8 cellular contexts compared by ENCODE assay signal in the genomic region with DNA sequence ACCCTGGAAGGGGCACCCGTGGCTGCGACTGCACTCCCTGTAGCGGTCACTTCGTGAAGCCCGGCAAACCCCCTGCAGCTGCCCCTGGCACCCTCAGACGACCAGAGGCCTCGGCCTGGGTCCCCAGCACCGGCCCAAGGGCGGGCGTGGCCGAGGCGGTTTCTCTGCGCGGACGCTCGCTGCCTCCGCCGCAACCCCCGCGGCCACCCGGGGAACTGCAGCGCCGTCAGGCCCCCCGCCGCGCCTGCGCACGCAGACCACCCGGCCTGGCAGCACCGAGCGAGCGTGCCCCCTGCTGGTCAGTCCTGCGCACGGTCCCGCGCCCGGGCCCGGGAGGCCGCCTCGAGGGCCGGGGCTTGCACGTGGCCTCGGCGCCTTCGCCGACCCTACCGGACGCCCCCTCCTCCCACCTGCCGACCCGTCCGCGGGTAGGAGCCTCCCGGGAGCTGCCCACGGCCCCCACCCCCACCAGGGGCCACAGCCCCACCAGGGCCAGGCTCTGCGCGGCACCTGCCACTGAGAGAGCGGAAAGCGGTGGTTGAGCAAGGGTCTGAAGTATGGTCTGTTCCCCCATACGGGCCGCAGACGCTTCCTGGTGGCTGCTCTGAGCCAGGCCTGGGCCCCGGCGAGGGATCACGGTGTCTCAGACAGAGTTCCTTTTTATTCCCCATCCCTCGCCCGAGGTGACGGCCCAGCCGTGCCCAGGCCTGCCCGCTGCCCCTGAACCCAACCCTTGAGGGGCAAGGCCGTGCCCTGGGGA. TPM values are rescaled to one million over a fixed set of nuclear protein-coding genes. Genes with fewer than 3 reads are reported as not detected.
DNase-seq lines count a peak whose midpoint lies in the region; ATAC-seq and TF ChIP-seq lines count a peak whose summit lies in the region.

No MANE protein-coding gene starts in this region.

- no peaks in the 10 kb centered on the region for H3K36me3 Mint-ChIP-seq in activated T-helper 1 cell treated with anti-CD3 and anti-CD28 coated beads, Interleukin-12 subunit alpha, Interleukin-12 subunit beta, Interleukin-2, Interleukin-4 antibody, amounts not matched to agents 30 ng/mL and 10 ng/mL and 1 ng/mL, durations not matched to agents 14 hours and 24 hours and 36 hours (ENCODE audit: low read depth)
- H3K36me3 Mint-ChIP-seq in nephron progenitor cell (ENCODE audit: low read depth): no peaks in the 10 kb centered on the region

- no peak overlapping the region for H3K4me3 Mint-ChIP-seq in activated T-helper 1 cell treated with anti-CD3 and anti-CD28 coated beads, Interleukin-12 subunit alpha, Interleukin-12 subunit beta, Interleukin-2, Interleukin-4 antibody, amounts not matched to agents 30 ng/mL and 10 ng/mL and 1 ng/mL, durations not matched to agents 14 hours and 24 hours and 36 hours
- H3K4me3 Mint-ChIP-seq in nephron progenitor cell: peak overlapping the region; percentile 50

- peak; percentile 89 for TF ChIP-seq RAD21 in Ishikawa (IDR thresholded peaks at IDR 0.05; ENCODE audit: low read depth)

- TF ChIP-seq EP300 in Ishikawa (IDR thresholded peaks at IDR 0.05; ENCODE audit: borderline replicate concordance): peak; percentile 51; the same call in 1 of the 2 replicates

- no peaks in the 10 kb centered on the region for H3K36me3 ChIP-seq in Peyer's patch

- no peaks in the 10 kb centered on the region for H3K9me3 ChIP-seq in Peyer's patch

- H3K27me3 Mint-ChIP-seq in activated T-helper 1 cell treated with anti-CD3 and anti-CD28 coated beads, Interleukin-12 subunit alpha, Interleukin-12 subunit beta, Interleukin-2, Interleukin-4 antibody, amounts not matched to agents 30 ng/mL and 10 ng/mL and 1 ng/mL, durations not matched to agents 14 hours and 24 hours and 36 hours (ENCODE audit: insufficient read depth): peaks cover 2% of the 10 kb centered on the region
- H3K27me3 Mint-ChIP-seq in nephron progenitor cell (ENCODE audit: low read depth, poor library complexity): peaks cover 14% of the 10 kb centered on the region

- TF ChIP-seq CTCF in Peyer's patch (IDR thresholded peaks at IDR 0.05) (peak; percentile 99 to 100 (median 100)), fibroblast of the aortic adventitia (IDR thresholded peaks at IDR 0.05; ENCODE audit: insufficient read depth, low read length) (peak; percentile 63), nephron progenitor cell (IDR thresholded peaks at IDR 0.05) (peak; percentile 79)

- no peak overlapping the region for H3K27ac Mint-ChIP-seq in activated T-helper 1 cell treated with anti-CD3 and anti-CD28 coated beads, Interleukin-12 subunit alpha, Interleukin-12 subunit beta, Interleukin-2, Interleukin-4 antibody, amounts not matched to agents 30 ng/mL and 10 ng/mL and 1 ng/mL, durations not matched to agents 14 hours and 24 hours and 36 hours
- H3K27ac Mint-ChIP-seq in nephron progenitor cell: no peak overlapping the region

- intact Hi-C loops in activated T-helper 1 cell treated with anti-CD3 and anti-CD28 coated beads, Interleukin-12 subunit alpha, Interleukin-12 subunit beta, Interleukin-2, Interleukin-4 antibody, amounts not matched to agents 30 ng/mL and 10 ng/mL and 1 ng/mL, durations not matched to agents 14 hours and 24 hours and 36 hours (cut with micrococcal nuclease): loop anchor here (1.0 to 5.0 kb wide), 8 partner anchors 14 to 147 kb away; partner anchors contain the start of genes FAHD1, MSRB1, NDUFB10 and NUBP2

- DNase-seq in DMS153 treated with DMSO at 0.1 percent for 48 hours (lab: John Stamatoyannopoulos, UW; ENCODE audit: unreplicated experiment): peak; percentile 67
- peak; percentile 87 to 94 (median 93) for DNase-seq in Peyer's patch
- DNase-seq in activated T-helper 1 cell treated with anti-CD3 and anti-CD28 coated beads, Interleukin-12 subunit alpha, Interleukin-12 subunit beta, Interleukin-2, Interleukin-4 antibody, amounts not matched to agents 30 ng/mL and 10 ng/mL and 1 ng/mL, durations not matched to agents 14 hours and 24 hours and 36 hours (ENCODE audit: low spot score): peak; percentile 91
- DNase-seq in fibroblast of the aortic adventitia (ENCODE audit: low read depth): peak; percentile 74
- DNase-seq in nephron progenitor cell: peak; percentile 98
- DNase-seq in stimulated activated naive CD4-positive, alpha-beta T cell (lab: John Stamatoyannopoulos, UW): peak; percentile 81 to 96 (median 90)

- H3K27ac ChIP-seq in Peyer's patch: peak overlapping the region; percentile 65 to 78 (median 70)

- H3K4me3 ChIP-seq in Peyer's patch: peak overlapping the region; percentile 60 to 73 (median 69)
- peak overlapping the region; percentile 66 for H3K4me3 ChIP-seq in fibroblast of the aortic adventitia (ENCODE audit: low read depth, low read length)

- H3K9me3 Mint-ChIP-seq in activated T-helper 1 cell treated with anti-CD3 and anti-CD28 coated beads, Interleukin-12 subunit alpha, Interleukin-12 subunit beta, Interleukin-2, Interleukin-4 antibody, amounts not matched to agents 30 ng/mL and 10 ng/mL and 1 ng/mL, durations not matched to agents 14 hours and 24 hours and 36 hours: no peaks in the 10 kb centered on the region
- no peaks in the 10 kb centered on the region for H3K9me3 Mint-ChIP-seq in nephron progenitor cell

- peaks cover 0 to 14% (median 5%) of the 10 kb centered on the region in 4 donors for H3K4me1 ChIP-seq in Peyer's patch

- no peaks in the 10 kb centered on the region for H3K27me3 ChIP-seq in Peyer's patch

- no peaks in the 10 kb centered on the region for H3K4me1 Mint-ChIP-seq in activated T-helper 1 cell treated with anti-CD3 and anti-CD28 coated beads, Interleukin-12 subunit alpha, Interleukin-12 subunit beta, Interleukin-2, Interleukin-4 antibody, amounts not matched to agents 30 ng/mL and 10 ng/mL and 1 ng/mL, durations not matched to agents 14 hours and 24 hours and 36 hours (ENCODE audit: low read depth)
- H3K4me1 Mint-ChIP-seq in nephron progenitor cell: peaks cover 27% of the 10 kb centered on the region

- peak; percentile 83 for ATAC-seq in GM21576 (IDR thresholded peaks at IDR 0.05; ENCODE audit: unreplicated experiment)

- no peak for TF ChIP-seq POLR2A in Peyer's patch (IDR thresholded peaks at IDR 0.05)

TF ChIP-seq in Ishikawa, 13 proteins besides CTCF, POLR2A, EP300 and RAD21:
- TF ChIP-seq, protein P1, sequence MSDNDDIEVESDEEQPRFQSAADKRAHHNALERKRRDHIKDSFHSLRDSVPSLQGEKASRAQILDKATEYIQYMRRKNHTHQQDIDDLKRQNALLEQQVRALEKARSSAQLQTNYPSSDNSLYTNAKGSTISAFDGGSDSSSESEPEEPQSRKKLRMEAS (IDR thresholded peaks at IDR 0.05): peak; percentile 95
- TF ChIP-seq FOXM1 (IDR thresholded peaks at IDR 0.05; ENCODE audit: borderline replicate concordance, low read depth): no peak
- peak; percentile 28; the same call in 1 of the 2 replicates for TF ChIP-seq USF1 (IDR thresholded peaks at IDR 0.05)
- 0 out of 2 replicates have a peak, but pooled peaks have one; percentile 18 for TF ChIP-seq YY1 (IDR thresholded peaks at IDR 0.05; ENCODE audit: low read depth)
- no peak for TF ChIP-seq CEBPB (IDR thresholded peaks at IDR 0.05)
- TF ChIP-seq TAF1 (IDR thresholded peaks at IDR 0.05; ENCODE audit: low read depth): peak; percentile 42; the same call in 1 of the 2 replicates
TF ChIP-seq in Ishikawa: peak in this region for 4.

RNA-seq across cellular contexts. Expression of gene HS3ST6, which starts 11.5 kb away (rescaled TPM):
- not detected for total RNA-seq in Peyer's patch
- not detected in 2 replicates for total RNA-seq in activated T-helper 1 cell treated with anti-CD3 and anti-CD28 coated beads, Interleukin-12 subunit alpha, Interleukin-12 subunit beta, Interleukin-2, Interleukin-4 antibody, amounts not matched to agents 30 ng/mL and 10 ng/mL and 1 ng/mL, durations not matched to agents 14 hours and 24 hours and 36 hours
- not detected in 2 replicates for total RNA-seq in fibroblast of the aortic adventitia (ENCODE audit: low replicate concordance)

RNA-seq across cellular contexts. Expression of gene MSRB1, which starts 13.2 kb away (rescaled TPM):
- 10 to 100 TPM; 17.3 to 46.6 (median 38.3) TPM for total RNA-seq in Peyer's patch
- 22.1 and 26.1 TPM in 2 replicates for total RNA-seq in activated T-helper 1 cell treated with anti-CD3 and anti-CD28 coated beads, Interleukin-12 subunit alpha, Interleukin-12 subunit beta, Interleukin-2, Interleukin-4 antibody, amounts not matched to agents 30 ng/mL and 10 ng/mL and 1 ng/mL, durations not matched to agents 14 hours and 24 hours and 36 hours
- total RNA-seq in fibroblast of the aortic adventitia (ENCODE audit: low replicate concordance): 6.4 and 14.3 TPM in 2 replicates

RNA-seq across cellular contexts. Expression of gene RPL3L, which starts 24.7 kb away (rescaled TPM):
- total RNA-seq in Peyer's patch (not detected), fibroblast of the aortic adventitia (ENCODE audit: low replicate concordance) (not detected in 2 replicates)
- total RNA-seq in activated T-helper 1 cell treated with anti-CD3 and anti-CD28 coated beads, Interleukin-12 subunit alpha, Interleukin-12 subunit beta, Interleukin-2, Interleukin-4 antibody, amounts not matched to agents 30 ng/mL and 10 ng/mL and 1 ng/mL, durations not matched to agents 14 hours and 24 hours and 36 hours: 1.1 and 1.9 TPM in 2 replicates

RNA-seq across cellular contexts. Expression of gene NDUFB10, which starts 29.6 kb away (rescaled TPM):
- total RNA-seq in Peyer's patch: 100 to 1,000 TPM in 3 of 4 donors, 10 to 100 TPM in 1; 55.3 to 373 (median 236) TPM
- 134 and 138 TPM in 2 replicates for total RNA-seq in activated T-helper 1 cell treated with anti-CD3 and anti-CD28 coated beads, Interleukin-12 subunit alpha, Interleukin-12 subunit beta, Interleukin-2, Interleukin-4 antibody, amounts not matched to agents 30 ng/mL and 10 ng/mL and 1 ng/mL, durations not matched to agents 14 hours and 24 hours and 36 hours
- total RNA-seq in fibroblast of the aortic adventitia (ENCODE audit: low replicate concordance): 56.1 and 105 TPM in 2 replicates

RNA-seq across cellular contexts. Expression of gene RPS2, which starts 34.9 kb away (rescaled TPM):
- total RNA-seq in Peyer's patch: 1,000 to 10,000 TPM in 3 of 4 donors, 100 to 1,000 TPM in 1; 736 to 1,881 (median 1,543) TPM
- 3,144 and 3,145 TPM in 2 replicates for total RNA-seq in activated T-helper 1 cell treated with anti-CD3 and anti-CD28 coated beads, Interleukin-12 subunit alpha, Interleukin-12 subunit beta, Interleukin-2, Interleukin-4 antibody, amounts not matched to agents 30 ng/mL and 10 ng/mL and 1 ng/mL, durations not matched to agents 14 hours and 24 hours and 36 hours
- 1,645 and 1,942 TPM in 2 replicates for total RNA-seq in fibroblast of the aortic adventitia (ENCODE audit: low replicate concordance)

Comparison
In these comparisons a context has a peak if more than half of its experiments do, and no peak if none do; other contexts are left out.
1. Peak in every context shown above with its lines: DNase-seq, ATAC-seq, H3K4me3 ChIP-seq and H3K27ac ChIP-seq.